9 cellular contexts compared by ENCODE assay signal in the genomic region with DNA sequence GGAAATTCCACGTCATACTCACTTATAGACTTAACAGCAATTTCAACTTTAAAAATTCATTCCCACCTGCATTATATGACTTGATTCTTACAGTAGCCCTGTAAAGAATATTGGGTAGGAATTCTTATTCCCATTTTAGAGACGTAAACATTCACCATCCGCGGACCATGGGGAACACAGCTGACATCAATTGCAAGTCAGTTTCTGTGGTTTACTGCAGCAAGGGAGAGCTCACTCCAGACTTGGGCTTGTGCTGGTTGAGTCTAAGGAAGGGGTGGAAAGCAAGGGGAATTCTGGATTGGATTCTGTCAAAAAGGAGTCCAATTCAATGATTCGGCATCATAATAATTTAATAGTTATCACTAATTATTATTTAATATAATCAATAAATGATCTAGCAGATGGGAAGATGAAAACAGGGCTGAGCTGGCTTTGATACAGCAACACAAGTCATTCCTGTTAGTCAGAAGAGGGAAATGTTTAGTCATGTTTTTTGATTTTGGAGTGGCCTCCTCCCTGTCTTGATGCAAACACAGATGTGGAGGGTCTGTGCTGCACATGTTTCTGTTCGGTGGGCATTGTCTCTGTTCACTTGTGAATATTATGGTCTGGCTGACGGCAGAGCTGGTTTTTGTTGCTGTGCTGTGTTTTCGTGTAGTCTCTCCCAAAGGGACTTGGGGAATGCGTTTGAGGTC. TPM values are rescaled to one million over a fixed set of nuclear protein-coding genes. Genes with fewer than 3 reads are reported as not detected.
DNase-seq lines count a peak whose midpoint lies in the region; ATAC-seq and TF ChIP-seq lines count a peak whose summit lies in the region.
"Had no signal": no experiment of that assay in that cellular context is flagged by ENCODE, and none has a peak within 500 bp of the region (broad histone marks: within the 10 kb centered on the region; RNA-seq: fewer than 3 reads in every experiment).

No MANE protein-coding gene starts in this region.

- H3K9ac ChIP-seq in adipocyte (ENCODE audit: low read length) (peak overlapping the region; percentile 81), MM.1S (ENCODE audit: low read length) (no peak overlapping the region), Karpas-422 (ENCODE audit: low read length) (no peak overlapping the region)

- H3K27me3 ChIP-seq in adipocyte (replicated peaks; ENCODE audit: control insufficient read depth, insufficient read depth, low read length): no peaks in the 10 kb centered on the region
- no peaks in the 10 kb centered on the region for H3K27me3 ChIP-seq in thyroid gland
- H3K27me3 ChIP-seq in MM.1S (replicated peaks; ENCODE audit: insufficient read depth, low read length): no peaks in the 10 kb centered on the region
- H3K27me3 ChIP-seq in Karpas-422 (ENCODE audit: low read length): no peaks in the 10 kb centered on the region

- H3K27ac Mint-ChIP-seq in activated T-cell treated with anti-CD3 and anti-CD28 coated beads, Interleukin-2, amount 50 U/mL, for 24 hours: peak overlapping the region; percentile 63
- H3K27ac Mint-ChIP-seq: B cell had no signal

- H3K36me3 ChIP-seq in adipocyte (ENCODE audit: control insufficient read depth, insufficient read depth, low read length, severe bottlenecking): no peaks in the 10 kb centered on the region
- H3K36me3 ChIP-seq in thyroid gland: no peaks in the 10 kb centered on the region
- H3K36me3 ChIP-seq in MM.1S (replicated peaks; ENCODE audit: insufficient read depth, low read length): no peaks in the 10 kb centered on the region
- no peaks in the 10 kb centered on the region for H3K36me3 ChIP-seq in Karpas-422 (ENCODE audit: insufficient read depth, low read length)

- intact Hi-C loops in thyroid gland (cut with DNase I): no loop called here

- H3K79me2 ChIP-seq in MM.1S (ENCODE audit: low read length) (no peaks in the 10 kb centered on the region), Karpas-422 (ENCODE audit: low read length) (no peaks in the 10 kb centered on the region)

- H3K9me3 ChIP-seq in adipocyte (ENCODE audit: control insufficient read depth, low read length) (no peaks in the 10 kb centered on the region), thyroid gland (no peaks in the 10 kb centered on the region), MM.1S (replicated peaks; ENCODE audit: insufficient read depth, low read length) (no peaks in the 10 kb centered on the region), Karpas-422 (ENCODE audit: low read length) (no peaks in the 10 kb centered on the region)

- H3K4me1 ChIP-seq in adipocyte (ENCODE audit: control insufficient read depth, insufficient read depth, low read length): peaks cover 51% of the 10 kb centered on the region
- H3K4me1 ChIP-seq in thyroid gland: peaks cover 18 to 40% of the 10 kb centered on the region in 2 donors
- H3K4me1 ChIP-seq in MM.1S (ENCODE audit: low read length): peaks cover 13% of the 10 kb centered on the region
- no peaks in the 10 kb centered on the region for H3K4me1 ChIP-seq in Karpas-422 (ENCODE audit: low read length)

- H3K4me3 ChIP-seq in adipocyte (ENCODE audit: low read length) (peak overlapping the region; percentile 4), thyroid gland (replicated peaks in 1 of 3) (no peak overlapping the region), MM.1S (ENCODE audit: low read length) (no peak overlapping the region), Karpas-422 (ENCODE audit: low read length) (no peak overlapping the region)

- 95 to 97% methylated on average over 9 of the region's 9 CpGs for WGBS in thyroid gland, 2 donors

- ATAC-seq in left lobe of liver (no peak), HG03280 (IDR thresholded peaks at IDR 0.05; ENCODE audit: unreplicated experiment) (no peak)

- no peaks in the 10 kb centered on the region for H3F3A ChIP-seq in MM.1S (ENCODE audit: insufficient read depth, low read length)

- H3K27me3 Mint-ChIP-seq in activated T-cell treated with anti-CD3 and anti-CD28 coated beads, Interleukin-2, amount 50 U/mL, for 24 hours: no peaks in the 10 kb centered on the region
- H3K27me3 Mint-ChIP-seq: B cell had no signal

- H3K9me2 ChIP-seq in MM.1S (replicated peaks; ENCODE audit: insufficient read depth, low read length) (no peaks in the 10 kb centered on the region), Karpas-422 (replicated peaks; ENCODE audit: insufficient read depth, low read length) (no peaks in the 10 kb centered on the region)

- H4K20me1 ChIP-seq in MM.1S (ENCODE audit: insufficient read depth, low read length) (no peaks in the 10 kb centered on the region), Karpas-422 (ENCODE audit: insufficient read depth, low read depth, low read length) (no peaks in the 10 kb centered on the region)

- no peak for TF ChIP-seq POLR2A in thyroid gland (IDR thresholded peaks at IDR 0.05)

- peak overlapping the region in 2 of 3 donors; percentile 68 to 77 for H3K27ac ChIP-seq in thyroid gland
- no peak overlapping the region for H3K27ac ChIP-seq in MM.1S (ENCODE audit: low read length)
- H3K27ac ChIP-seq in Karpas-422 (ENCODE audit: low read length): no peak overlapping the region

- no peak overlapping the region for H3K4me2 ChIP-seq in MM.1S (ENCODE audit: low read depth, low read length)
- no peak overlapping the region for H3K4me2 ChIP-seq in Karpas-422 (ENCODE audit: low read depth, low read length, poor library complexity, severe bottlenecking)

- TF ChIP-seq CTCF in thyroid gland (IDR thresholded peaks at IDR 0.05): no peak
- TF ChIP-seq CTCF in MM.1S (IDR thresholded peaks at IDR 0.05; ENCODE audit: low read length): no peak

- H2AFZ ChIP-seq in MM.1S (ENCODE audit: low read length) (no peak overlapping the region), Karpas-422 (ENCODE audit: low read length) (no peak overlapping the region)

- no peaks in the 10 kb centered on the region for H3K36me3 Mint-ChIP-seq in activated T-cell treated with anti-CD3 and anti-CD28 coated beads, Interleukin-2, amount 50 U/mL, for 24 hours (ENCODE audit: low read depth)

- no peaks in the 10 kb centered on the region for H3K9me3 Mint-ChIP-seq in activated T-cell treated with anti-CD3 and anti-CD28 coated beads, Interleukin-2, amount 50 U/mL, for 24 hours

- no peak for DNase-seq in activated T-cell treated with anti-CD3 and anti-CD28 coated beads, Interleukin-2, amount 50 U/mL, for 24 hours
- no peak for DNase-seq in activated T-cell treated with anti-CD3 and anti-CD28 coated beads, Interleukin-2, amount 50 U/mL, for 1 hour
- DNase-seq in adipocyte (ENCODE audit: low read depth): peak; percentile 81
- peak; percentile 32 for DNase-seq in left lobe of liver (ENCODE audit: low spot score)
- DNase-seq in thyroid gland: no peak
- no peak for DNase-seq in MM.1S
- DNase-seq in Karpas-422: no peak

- H3K4me1 Mint-ChIP-seq in activated T-cell treated with anti-CD3 and anti-CD28 coated beads, Interleukin-2, amount 50 U/mL, for 24 hours (ENCODE audit: low read depth): peaks cover 27% of the 10 kb centered on the region
- H3K4me1 Mint-ChIP-seq: B cell had no signal

- H3K4me3 Mint-ChIP-seq in activated T-cell treated with anti-CD3 and anti-CD28 coated beads, Interleukin-2, amount 50 U/mL, for 24 hours: no peak overlapping the region
- H3K4me3 Mint-ChIP-seq: B cell had no signal

RNA-seq across cellular contexts. Expression of a gene that starts 9.7 kb away (rescaled TPM):
- total RNA-seq in left lobe of liver: 202 TPM
- total RNA-seq in thyroid gland: 1 to 10 TPM in 3 of 4 donors, under 1 TPM in 1; 0.81 to 4.6 (median 1.8) TPM
- not detected in 2 replicates for total RNA-seq in Karpas-422 (2014; rRNA removed; shearing (Covaris generic); ENCODE audit: low replicate concordance)
- total RNA-seq: B cell had no signal

Comparison
In these comparisons a context has a peak if more than half of its experiments do, and no peak if none do; other contexts are left out.
1. DNase-seq: peak in adipocyte (single experiment) and left lobe of liver (single experiment); none in activated T-cell treated with anti-CD3 and anti-CD28 coated beads, Interleukin-2, amount 50 U/mL, for 24 hours (single experiment), activated T-cell treated with anti-CD3 and anti-CD28 coated beads, Interleukin-2, amount 50 U/mL, for 1 hour (single experiment), thyroid gland (0 of 2), MM.1S (single experiment) and Karpas-422 (single experiment).
2. H3K27ac ChIP-seq: peak in thyroid gland (2 of 3); none in MM.1S (single experiment) and Karpas-422 (single experiment).
3. RNA of a gene that starts 9.7 kb away (total RNA-seq): 202 TPM in left lobe of liver (single experiment); 0.81 to 4.6 TPM in thyroid gland and not detected in Karpas-422; every median in the first group is over 10 times any median in the second.